ENCODE assay signal across 1 cellular context in the genomic region with DNA sequence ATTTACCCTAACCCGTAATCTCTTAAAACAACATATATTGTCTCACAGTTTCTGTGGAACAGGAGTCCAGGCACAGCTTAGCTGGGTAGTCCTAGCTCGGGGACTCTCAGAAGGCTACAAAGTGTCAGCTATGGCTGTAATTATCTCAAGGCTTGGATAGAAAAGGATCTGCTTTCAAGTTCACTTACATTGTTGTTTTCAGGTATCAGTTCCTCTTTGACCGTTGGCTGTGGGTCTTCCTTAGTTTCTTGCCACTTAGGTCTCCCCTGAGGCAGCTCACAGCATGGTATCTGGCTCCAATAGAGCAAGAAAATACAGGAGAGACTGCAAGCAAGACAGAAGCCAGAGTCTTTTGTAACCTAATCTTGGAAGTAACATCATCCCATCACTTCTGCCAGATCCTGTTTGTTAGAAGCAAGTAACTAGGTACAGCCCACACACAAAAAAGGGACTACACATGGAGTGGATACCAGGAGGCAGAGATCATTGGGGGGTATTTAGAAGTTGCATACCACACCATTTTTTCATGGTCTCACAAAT.
TF ChIP-seq lines count a peak whose summit lies in the region.

No MANE protein-coding gene starts in this region.

TF ChIP-seq in WTC11, 78 proteins besides CTCF, POLR2A, EP300 and RAD21 (continued from another document):
- TF ChIP-seq, protein P1, sequence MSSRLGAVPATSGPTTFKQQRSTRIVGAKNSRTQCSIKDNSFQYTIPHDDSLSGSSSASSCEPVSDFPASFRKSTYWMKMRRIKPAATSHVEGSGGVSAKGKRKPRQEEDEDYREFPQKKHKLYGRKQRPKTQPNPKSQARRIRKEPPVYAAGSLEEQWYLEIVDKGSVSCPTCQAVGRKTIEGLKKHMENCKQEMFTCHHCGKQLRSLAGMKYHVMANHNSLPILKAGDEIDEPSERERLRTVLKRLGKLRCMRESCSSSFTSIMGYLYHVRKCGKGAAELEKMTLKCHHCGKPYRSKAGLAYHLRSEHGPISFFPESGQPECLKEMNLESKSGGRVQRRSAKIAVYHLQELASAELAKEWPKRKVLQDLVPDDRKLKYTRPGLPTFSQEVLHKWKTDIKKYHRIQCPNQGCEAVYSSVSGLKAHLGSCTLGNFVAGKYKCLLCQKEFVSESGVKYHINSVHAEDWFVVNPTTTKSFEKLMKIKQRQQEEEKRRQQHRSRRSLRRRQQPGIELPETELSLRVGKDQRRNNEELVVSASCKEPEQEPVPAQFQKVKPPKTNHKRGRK (CRISPR knock-in tag; IDR thresholded peaks at IDR 0.05; ENCODE audit: borderline replicate concordance), result no peak
- TF ChIP-seq GABPB1 (CRISPR knock-in tag; IDR thresholded peaks at IDR 0.05), result no peak
- no peak for TF ChIP-seq CREM (CRISPR knock-in tag; IDR thresholded peaks at IDR 0.05)
- TF ChIP-seq FOXJ3 (CRISPR knock-in tag; IDR thresholded peaks at IDR 0.05; ENCODE audit: borderline replicate concordance), result no peak
- TF ChIP-seq, protein P2, sequence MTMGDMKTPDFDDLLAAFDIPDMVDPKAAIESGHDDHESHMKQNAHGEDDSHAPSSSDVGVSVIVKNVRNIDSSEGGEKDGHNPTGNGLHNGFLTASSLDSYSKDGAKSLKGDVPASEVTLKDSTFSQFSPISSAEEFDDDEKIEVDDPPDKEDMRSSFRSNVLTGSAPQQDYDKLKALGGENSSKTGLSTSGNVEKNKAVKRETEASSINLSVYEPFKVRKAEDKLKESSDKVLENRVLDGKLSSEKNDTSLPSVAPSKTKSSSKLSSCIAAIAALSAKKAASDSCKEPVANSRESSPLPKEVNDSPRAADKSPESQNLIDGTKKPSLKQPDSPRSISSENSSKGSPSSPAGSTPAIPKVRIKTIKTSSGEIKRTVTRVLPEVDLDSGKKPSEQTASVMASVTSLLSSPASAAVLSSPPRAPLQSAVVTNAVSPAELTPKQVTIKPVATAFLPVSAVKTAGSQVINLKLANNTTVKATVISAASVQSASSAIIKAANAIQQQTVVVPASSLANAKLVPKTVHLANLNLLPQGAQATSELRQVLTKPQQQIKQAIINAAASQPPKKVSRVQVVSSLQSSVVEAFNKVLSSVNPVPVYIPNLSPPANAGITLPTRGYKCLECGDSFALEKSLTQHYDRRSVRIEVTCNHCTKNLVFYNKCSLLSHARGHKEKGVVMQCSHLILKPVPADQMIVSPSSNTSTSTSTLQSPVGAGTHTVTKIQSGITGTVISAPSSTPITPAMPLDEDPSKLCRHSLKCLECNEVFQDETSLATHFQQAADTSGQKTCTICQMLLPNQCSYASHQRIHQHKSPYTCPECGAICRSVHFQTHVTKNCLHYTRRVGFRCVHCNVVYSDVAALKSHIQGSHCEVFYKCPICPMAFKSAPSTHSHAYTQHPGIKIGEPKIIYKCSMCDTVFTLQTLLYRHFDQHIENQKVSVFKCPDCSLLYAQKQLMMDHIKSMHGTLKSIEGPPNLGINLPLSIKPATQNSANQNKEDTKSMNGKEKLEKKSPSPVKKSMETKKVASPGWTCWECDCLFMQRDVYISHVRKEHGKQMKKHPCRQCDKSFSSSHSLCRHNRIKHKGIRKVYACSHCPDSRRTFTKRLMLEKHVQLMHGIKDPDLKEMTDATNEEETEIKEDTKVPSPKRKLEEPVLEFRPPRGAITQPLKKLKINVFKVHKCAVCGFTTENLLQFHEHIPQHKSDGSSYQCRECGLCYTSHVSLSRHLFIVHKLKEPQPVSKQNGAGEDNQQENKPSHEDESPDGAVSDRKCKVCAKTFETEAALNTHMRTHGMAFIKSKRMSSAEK (CRISPR knock-in tag; IDR thresholded peaks at IDR 0.05; ENCODE audit: borderline replicate concordance), result no peak
- TF ChIP-seq, protein P3, sequence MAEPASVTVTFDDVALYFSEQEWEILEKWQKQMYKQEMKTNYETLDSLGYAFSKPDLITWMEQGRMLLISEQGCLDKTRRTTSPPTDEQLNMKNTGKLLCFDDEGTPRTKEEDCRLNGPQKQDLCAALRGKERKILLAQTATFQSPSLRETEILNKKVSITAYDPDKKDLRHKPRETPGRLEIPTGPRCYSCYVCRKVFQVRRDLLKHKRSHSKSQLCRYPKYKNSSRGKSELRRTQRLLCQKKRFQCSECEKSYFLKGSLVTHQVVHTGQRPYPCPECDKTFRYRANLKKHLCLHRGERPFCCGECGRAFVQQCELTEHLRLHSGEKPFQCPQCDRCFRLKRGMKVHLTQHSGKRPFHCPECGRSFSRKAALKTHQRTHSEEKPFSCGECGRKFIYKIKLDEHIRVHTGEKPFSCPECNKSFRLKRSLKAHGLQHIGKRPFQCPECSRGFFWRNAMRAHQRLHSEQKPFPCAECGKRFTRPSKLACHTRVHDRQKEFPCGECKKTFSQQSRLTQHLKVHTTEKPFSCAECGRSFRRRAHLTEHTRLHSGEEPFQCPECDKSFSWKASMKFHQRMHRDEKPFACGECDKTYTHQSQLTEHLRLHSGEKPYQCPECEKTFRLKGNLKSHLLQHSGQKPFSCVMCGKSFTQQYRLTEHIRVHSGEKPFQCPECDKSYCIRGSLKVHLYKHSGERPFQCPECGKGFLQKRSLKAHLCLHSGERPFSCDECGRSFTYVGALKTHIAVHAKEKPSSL (CRISPR knock-in tag; conservative IDR thresholded peaks at IDR 0.05), result no peak
- TF ChIP-seq GTF2I (CRISPR knock-in tag; conservative IDR thresholded peaks at IDR 0.05), result no peak
- TF ChIP-seq ZNF416 (CRISPR knock-in tag; IDR thresholded peaks at IDR 0.05), result no peak
- no peak for TF ChIP-seq NR2C2 (CRISPR knock-in tag; IDR thresholded peaks at IDR 0.05)
- TF ChIP-seq PRRX2 (CRISPR knock-in tag; IDR thresholded peaks at IDR 0.05), result no peak
- TF ChIP-seq, protein P4, sequence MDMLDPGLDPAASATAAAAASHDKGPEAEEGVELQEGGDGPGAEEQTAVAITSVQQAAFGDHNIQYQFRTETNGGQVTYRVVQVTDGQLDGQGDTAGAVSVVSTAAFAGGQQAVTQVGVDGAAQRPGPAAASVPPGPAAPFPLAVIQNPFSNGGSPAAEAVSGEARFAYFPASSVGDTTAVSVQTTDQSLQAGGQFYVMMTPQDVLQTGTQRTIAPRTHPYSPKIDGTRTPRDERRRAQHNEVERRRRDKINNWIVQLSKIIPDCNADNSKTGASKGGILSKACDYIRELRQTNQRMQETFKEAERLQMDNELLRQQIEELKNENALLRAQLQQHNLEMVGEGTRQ (CRISPR knock-in tag; IDR thresholded peaks at IDR 0.05), result no peak
TF ChIP-seq in WTC11: peak in this region for 0.
